Comparison of ENCODE assay signal across 11 cellular contexts in the genomic region with DNA sequence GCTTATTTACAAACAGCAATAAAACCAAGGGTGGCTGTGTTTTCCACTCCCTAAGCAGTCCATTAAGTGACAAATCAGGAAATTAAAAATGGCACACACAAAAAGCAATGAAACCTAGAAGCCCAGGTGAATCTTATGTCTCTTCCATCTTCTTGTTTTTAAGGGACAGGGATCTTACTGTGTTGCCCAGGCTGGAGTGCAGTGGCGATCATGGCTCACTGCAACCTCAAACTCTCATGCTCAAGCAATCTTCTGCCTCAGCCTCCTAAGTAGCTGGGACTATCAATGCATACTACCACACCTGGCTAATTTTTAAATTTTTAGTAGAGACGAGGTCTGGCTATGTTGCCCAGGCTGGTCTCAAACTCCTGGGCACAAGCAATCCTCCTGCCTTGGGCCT. TPM values are rescaled to one million over a fixed set of nuclear protein-coding genes. Genes with fewer than 3 reads are reported as not detected.
A peak's percentile ranks its signal among the peaks of the same experiment; 100 is the strongest.
DNase-seq lines count a peak whose midpoint lies in the region; ATAC-seq and TF ChIP-seq lines count a peak whose summit lies in the region.
"Had no signal": no experiment of that assay in that cellular context is flagged by ENCODE, and none has a peak within 500 bp of the region (broad histone marks: within the 10 kb centered on the region; RNA-seq: fewer than 3 reads in every experiment).

No MANE protein-coding gene starts in this region.

- WGBS in HUES64: 99% methylated on average over 2 of the region's 2 CpGs

- peak overlapping the region; percentile 74 to 92 (median 79); a peak in 14 of 22 replicates for H3K4me2 ChIP-seq in BLaER1 treated with 17β-estradiol and CSF1 and Interleukin-3, amounts not matched to agents 10 nM and 100 nM
- H3K4me2 ChIP-seq in neural progenitor cell: no peak overlapping the region

- H3K9ac ChIP-seq in BLaER1 treated with 17β-estradiol and CSF1 and Interleukin-3, amounts not matched to agents 10 nM and 100 nM: no peak overlapping the region
- H3K9ac ChIP-seq in HUES64 (ENCODE audit: low read depth, low read length) (no peak overlapping the region), neural progenitor cell (no peak overlapping the region)

- no peaks in the 10 kb centered on the region for H3K9me3 ChIP-seq in BLaER1 treated with 17β-estradiol and CSF1 and Interleukin-3, amounts not matched to agents 10 nM and 100 nM (replicated peaks in 1 of 11)
- H3K9me3 ChIP-seq in HUES64 (ENCODE audit: insufficient read depth, low read depth, low read length): no peaks in the 10 kb centered on the region
- H3K9me3 ChIP-seq in neural progenitor cell (ENCODE audit: low read depth): no peaks in the 10 kb centered on the region

- peaks cover 41% of the 10 kb centered on the region for H3F3A ChIP-seq in neural progenitor cell (ENCODE audit: low read depth)

- no peaks in the 10 kb centered on the region for H3K27me3 ChIP-seq in BLaER1 treated with 17β-estradiol and CSF1 and Interleukin-3, amounts not matched to agents 10 nM and 100 nM
- no peaks in the 10 kb centered on the region for H3K27me3 ChIP-seq in HUES64 (ENCODE audit: insufficient read depth, low read length)
- no peaks in the 10 kb centered on the region for H3K27me3 ChIP-seq in neural progenitor cell
- H3K27me3 ChIP-seq: cardiac muscle cell had no signal

- no peaks in the 10 kb centered on the region for H3K27me3 Mint-ChIP-seq in neural progenitor cell (ENCODE audit: insufficient read depth, low read depth)
- H3K27me3 Mint-ChIP-seq: naive B cell, T-cell had no signal

- DNase-seq in cardiac fibroblast (ENCODE audit: low read depth in 2 of 2): no peak
- no peak for DNase-seq in neural progenitor cell (ENCODE audit: low spot score)
- no peak for DNase-seq in HPDE6-E6E7 (ENCODE audit: extremely low spot score)
- DNase-seq in NCI-H1417 treated with DMSO at 0.1 percent for 48 hours (lab: John Stamatoyannopoulos, UW): no peak
- no peak for DNase-seq in NCI-H748 (lab: John Stamatoyannopoulos, UW; ENCODE audit: unreplicated experiment)
- DNase-seq: naive B cell, T-cell had no signal

- 0 out of 22 replicates have a peak overlapping the region, but pooled peaks of 1 of the 11 experiments have one; percentile 67 for H3K27ac ChIP-seq in BLaER1 treated with 17β-estradiol and CSF1 and Interleukin-3, amounts not matched to agents 10 nM and 100 nM
- no peak overlapping the region for H3K27ac ChIP-seq in HUES64 (ENCODE audit: low read depth, low read length)
- no peak overlapping the region for H3K27ac ChIP-seq in neural progenitor cell

- ATAC-seq in HG02588 (IDR thresholded peaks at IDR 0.05; ENCODE audit: unreplicated experiment): no peak

- H3K4me1 ChIP-seq in BLaER1 treated with 17β-estradiol and CSF1 and Interleukin-3, amounts not matched to agents 10 nM and 100 nM: peaks cover 31 to 52% (median 48%) of the 10 kb centered on the region in 10 experiments
- H3K4me1 ChIP-seq in HUES64 (ENCODE audit: insufficient read depth, low read length) (peaks cover 21% of the 10 kb centered on the region), neural progenitor cell (peaks cover 37% of the 10 kb centered on the region)

- no peak overlapping the region for H2AFZ ChIP-seq in neural progenitor cell (replicated peaks)

- H3K4me1 Mint-ChIP-seq in neural progenitor cell: peaks cover 20% of the 10 kb centered on the region

- H3K4me3 Mint-ChIP-seq in neural progenitor cell: no peak overlapping the region

- peak overlapping the region; percentile 54 for H3K27ac Mint-ChIP-seq in neural progenitor cell

- no peaks in the 10 kb centered on the region for H3K9me3 Mint-ChIP-seq in neural progenitor cell
- H3K9me3 Mint-ChIP-seq: naive B cell, T-cell had no signal

- no peak for TF ChIP-seq CTCF in cardiac fibroblast (IDR thresholded peaks at IDR 0.05; ENCODE audit: low read depth, low read length)
- TF ChIP-seq CTCF in neural progenitor cell (IDR thresholded peaks at IDR 0.05): no peak

- H3K36me3 Mint-ChIP-seq in neural progenitor cell: peaks cover 2% of the 10 kb centered on the region
- H3K36me3 Mint-ChIP-seq: naive B cell, T-cell had no signal

- H3K4me3 ChIP-seq in BLaER1 treated with 17β-estradiol and CSF1 and Interleukin-3, amounts not matched to agents 10 nM and 100 nM: peak overlapping the region in 2 of 10 experiments; percentile 55 to 69; a peak in 2 of 20 replicates
- H3K4me3 ChIP-seq in HUES64 (ENCODE audit: low read length) (0 out of 2 replicates have a peak overlapping the region, but pooled peaks have one; percentile 17), cardiac fibroblast (replicated peaks in 1 of 2; ENCODE audit: low read depth in 2 of 2, low read length in 2 of 2) (peak overlapping the region; percentile 62 to 65), neural progenitor cell (no peak overlapping the region)

- H3K36me3 ChIP-seq in BLaER1 treated with 17β-estradiol and CSF1 and Interleukin-3, amounts not matched to agents 10 nM and 100 nM: peaks cover 0 to 14% (median 0%) of the 10 kb centered on the region in 11 experiments; a peak in 5 of 22 replicates
- H3K36me3 ChIP-seq in HUES64 (ENCODE audit: insufficient read depth, low read length): peaks cover 11% of the 10 kb centered on the region; the same call in 1 of the 2 replicates
- no peaks in the 10 kb centered on the region for H3K36me3 ChIP-seq in neural progenitor cell
- H3K36me3 ChIP-seq: cardiac muscle cell had no signal

- H3K79me2 ChIP-seq in neural progenitor cell (ENCODE audit: low read depth): peaks cover 13% of the 10 kb centered on the region

- peaks cover 0 to 10% (median 0%) of the 10 kb centered on the region in 11 experiments; a peak in 3 of 22 replicates for H4K20me1 ChIP-seq in BLaER1 treated with 17β-estradiol and CSF1 and Interleukin-3, amounts not matched to agents 10 nM and 100 nM
- H4K20me1 ChIP-seq in neural progenitor cell (ENCODE audit: low read depth): no peaks in the 10 kb centered on the region

RNA-seq across cellular contexts. Expression of gene CERS5, which starts 52.4 kb away (rescaled TPM):
- polyA plus RNA-seq in HUES64 (2013, experiment 1 of 2): 32.5 TPM
- polyA plus RNA-seq in HUES64 (2013, experiment 2 of 2): 32.1 TPM
- 44.2 and 48.0 TPM in 2 replicates for total RNA-seq in neural progenitor cell (ENCODE audit: low replicate concordance)
